19 cellular contexts compared by ENCODE assay signal in the genomic region with DNA sequence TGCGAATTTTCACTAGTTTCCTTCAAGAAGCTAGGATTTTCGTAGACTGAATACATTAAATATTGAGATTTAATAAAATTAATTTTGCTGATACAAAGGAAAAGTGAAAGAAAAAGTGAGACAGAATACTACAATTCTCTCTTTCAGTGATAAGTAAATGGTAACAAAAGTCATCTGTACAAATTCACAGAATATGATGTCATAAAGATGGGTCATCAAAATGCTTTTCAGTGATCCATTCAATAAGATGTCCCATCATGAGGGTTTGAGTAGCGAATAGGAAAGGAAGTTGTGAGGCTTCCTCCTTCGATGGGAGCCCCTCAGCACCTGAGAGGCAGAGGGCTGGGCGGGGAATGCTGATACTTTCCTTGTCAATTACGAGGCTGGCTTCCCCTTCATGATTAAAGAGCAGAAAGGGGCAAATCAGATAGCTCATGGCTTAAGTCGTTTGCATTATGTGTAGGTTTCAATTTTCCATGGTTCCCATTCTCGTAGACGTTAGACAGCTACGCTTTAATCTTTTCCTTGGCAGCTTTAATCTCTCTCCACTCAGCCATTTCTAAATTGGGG.
"Had no signal": no experiment of that assay in that cellular context is flagged by ENCODE, and none has a peak within 500 bp of the region (broad histone marks: within the 10 kb centered on the region; RNA-seq: fewer than 3 reads in every experiment).

No MANE protein-coding gene starts in this region.

- H3K4me3 ChIP-seq: body of pancreas, psoas muscle, sigmoid colon had no signal

- H3K27ac ChIP-seq: body of pancreas, epithelial cell of prostate, psoas muscle had no signal

- H3K9me3 Mint-ChIP-seq: activated CD8-positive, alpha-beta T cell treated with anti-CD3 and anti-CD28 coated beads for 36 hours had no signal

- H3K4me1 Mint-ChIP-seq: activated B cell treated with CpG ODN at 0.5 μM for 24 hours; activated naive CD8-positive, alpha-beta T cell treated with anti-CD3 and anti-CD28 coated beads, Interleukin-2, amount 10 ng/mL, durations not matched to agents 7 days and 5 days; activated T-helper 17 cell treated with anti-CD3 and anti-CD28 coated beads, Interleukin-2, amount 50 U/mL, for 72 hours; immature natural killer cell; naive thymus-derived CD4-positive, alpha-beta T cell had no signal

- H3K4me3 Mint-ChIP-seq: activated B cell treated with CpG ODN at 0.5 μM for 24 hours; activated CD8-positive, alpha-beta T cell treated with anti-CD3 and anti-CD28 coated beads for 36 hours; activated naive CD8-positive, alpha-beta T cell treated with anti-CD3 and anti-CD28 coated beads, Interleukin-2, amount 10 ng/mL, durations not matched to agents 7 days and 5 days; activated T-helper 17 cell treated with anti-CD3 and anti-CD28 coated beads, Interleukin-2, amount 50 U/mL, for 72 hours; endodermal cell; immature natural killer cell; naive thymus-derived CD4-positive, alpha-beta T cell had no signal

- ATAC-seq: activated CD8-positive, alpha-beta T cell treated with anti-CD3 and anti-CD28 coated beads for 36 hours; activated T-helper 17 cell treated with anti-CD3 and anti-CD28 coated beads, Interleukin-2, amount 50 U/mL, for 72 hours; body of pancreas; naive thymus-derived CD4-positive, alpha-beta T cell had no signal

- H3K27me3 ChIP-seq: body of pancreas, sigmoid colon had no signal

- H3K4me1 ChIP-seq: psoas muscle had no signal

- H3K36me3 Mint-ChIP-seq: activated naive CD8-positive, alpha-beta T cell treated with anti-CD3 and anti-CD28 coated beads, Interleukin-2, amount 10 ng/mL, durations not matched to agents 7 days and 5 days; naive thymus-derived CD4-positive, alpha-beta T cell had no signal

- H3K27ac Mint-ChIP-seq: activated B cell treated with CpG ODN at 0.5 μM for 24 hours; activated CD8-positive, alpha-beta T cell treated with anti-CD3 and anti-CD28 coated beads for 36 hours; activated naive CD8-positive, alpha-beta T cell treated with anti-CD3 and anti-CD28 coated beads, Interleukin-2, amount 10 ng/mL, durations not matched to agents 7 days and 5 days; activated T-helper 17 cell treated with anti-CD3 and anti-CD28 coated beads, Interleukin-2, amount 50 U/mL, for 72 hours; endodermal cell; immature natural killer cell; naive thymus-derived CD4-positive, alpha-beta T cell had no signal

- H3K9me3 ChIP-seq: body of pancreas, psoas muscle, sigmoid colon had no signal

- DNase-seq: activated B cell treated with CpG ODN at 0.5 μM for 24 hours; activated CD4-positive, alpha-beta T cell treated with anti-CD3 and anti-CD28 coated beads for 4 hours; activated CD8-positive, alpha-beta T cell treated with anti-CD3 and anti-CD28 coated beads for 36 hours; activated naive CD4-positive, alpha-beta T cell treated with Interleukin-2 at 50 U/mL for 16 hours; activated naive CD8-positive, alpha-beta T cell treated with anti-CD3 and anti-CD28 coated beads, Interleukin-2, amount 10 ng/mL, durations not matched to agents 7 days and 5 days; activated T-cell treated with anti-CD3 and anti-CD28 coated beads, Interleukin-2, amount 50 U/mL, for 1 hour; amygdala; body of pancreas; central memory CD4-positive, alpha-beta T cell; endodermal cell; immature natural killer cell; kidney glomerular epithelial cell; naive thymus-derived CD4-positive, alpha-beta T cell; psoas muscle; sigmoid colon; stimulated activated CD8-positive, alpha-beta memory T cell treated with anti-CD3 and anti-CD28 coated beads, Interleukin-4, amount 100 ng/mL, for 48 hours; stimulated activated naive CD4-positive, alpha-beta T cell had no signal

- H3K36me3 ChIP-seq: sigmoid colon had no signal
